In genomic region chr10:71748671-71749191, GRCh38 we compare ENCODE assay signal across 1 cellular context.
TF ChIP-seq lines count a peak whose summit lies in the region.

No MANE protein-coding gene starts in this region.

TF ChIP-seq in K562, 482 proteins besides CTCF, POLR2A, EP300 and RAD21 (continued from another document and continues in another):
- TF ChIP-seq, protein P1, sequence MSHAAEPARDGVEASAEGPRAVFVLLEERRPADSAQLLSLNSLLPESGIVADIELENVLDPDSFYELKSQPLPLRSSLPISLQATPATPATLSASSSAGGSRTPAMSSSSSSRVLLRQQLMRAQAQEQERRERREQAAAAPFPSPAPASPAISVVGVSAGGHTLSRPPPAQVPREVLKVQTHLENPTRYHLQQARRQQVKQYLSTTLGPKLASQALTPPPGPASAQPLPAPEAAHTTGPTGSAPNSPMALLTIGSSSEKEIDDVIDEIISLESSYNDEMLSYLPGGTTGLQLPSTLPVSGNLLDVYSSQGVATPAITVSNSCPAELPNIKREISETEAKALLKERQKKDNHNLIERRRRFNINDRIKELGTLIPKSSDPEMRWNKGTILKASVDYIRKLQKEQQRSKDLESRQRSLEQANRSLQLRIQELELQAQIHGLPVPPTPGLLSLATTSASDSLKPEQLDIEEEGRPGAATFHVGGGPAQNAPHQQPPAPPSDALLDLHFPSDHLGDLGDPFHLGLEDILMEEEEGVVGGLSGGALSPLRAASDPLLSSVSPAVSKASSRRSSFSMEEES (CRISPR knock-in tag; IDR thresholded peaks at IDR 0.05): no peak
- no peak for TF ChIP-seq ZNF121 (CRISPR knock-in tag; conservative IDR thresholded peaks at IDR 0.05)
- no peak for TF ChIP-seq ZNF140 (CRISPR knock-in tag; IDR thresholded peaks at IDR 0.05)
- no peak for TF ChIP-seq FOXK1 (CRISPR knock-in tag; IDR thresholded peaks at IDR 0.05; ENCODE audit: borderline replicate concordance)
- TF ChIP-seq, protein P2, sequence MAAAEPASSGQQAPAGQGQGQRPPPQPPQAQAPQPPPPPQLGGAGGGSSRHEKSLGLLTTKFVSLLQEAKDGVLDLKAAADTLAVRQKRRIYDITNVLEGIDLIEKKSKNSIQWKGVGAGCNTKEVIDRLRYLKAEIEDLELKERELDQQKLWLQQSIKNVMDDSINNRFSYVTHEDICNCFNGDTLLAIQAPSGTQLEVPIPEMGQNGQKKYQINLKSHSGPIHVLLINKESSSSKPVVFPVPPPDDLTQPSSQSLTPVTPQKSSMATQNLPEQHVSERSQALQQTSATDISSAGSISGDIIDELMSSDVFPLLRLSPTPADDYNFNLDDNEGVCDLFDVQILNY (CRISPR knock-in tag; IDR thresholded peaks at IDR 0.05): no peak
- no peak for TF ChIP-seq ZNF384 (IDR thresholded peaks at IDR 0.05; ENCODE audit: low read depth, low read length)
- no peak for TF ChIP-seq HBP1 (CRISPR knock-in tag; IDR thresholded peaks at IDR 0.05)
- no peak for TF ChIP-seq ZFPM2 (CRISPR knock-in tag; IDR thresholded peaks at IDR 0.05)
- TF ChIP-seq ZNF174 (CRISPR knock-in tag; IDR thresholded peaks at IDR 0.05): no peak
- TF ChIP-seq, protein P3, sequence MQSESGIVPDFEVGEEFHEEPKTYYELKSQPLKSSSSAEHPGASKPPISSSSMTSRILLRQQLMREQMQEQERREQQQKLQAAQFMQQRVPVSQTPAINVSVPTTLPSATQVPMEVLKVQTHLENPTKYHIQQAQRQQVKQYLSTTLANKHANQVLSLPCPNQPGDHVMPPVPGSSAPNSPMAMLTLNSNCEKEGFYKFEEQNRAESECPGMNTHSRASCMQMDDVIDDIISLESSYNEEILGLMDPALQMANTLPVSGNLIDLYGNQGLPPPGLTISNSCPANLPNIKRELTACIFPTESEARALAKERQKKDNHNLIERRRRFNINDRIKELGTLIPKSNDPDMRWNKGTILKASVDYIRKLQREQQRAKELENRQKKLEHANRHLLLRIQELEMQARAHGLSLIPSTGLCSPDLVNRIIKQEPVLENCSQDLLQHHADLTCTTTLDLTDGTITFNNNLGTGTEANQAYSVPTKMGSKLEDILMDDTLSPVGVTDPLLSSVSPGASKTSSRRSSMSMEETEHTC (IDR thresholded peaks at IDR 0.05): no peak
- no peak for TF ChIP-seq TBL1XR1 (IDR thresholded peaks at IDR 0.05; ENCODE audit: low read length in 2 of 2)
- no peak for TF ChIP-seq RBM39 (optimal IDR thresholded peaks at IDR 0.05; ENCODE audit: low read depth, low read length)
- TF ChIP-seq, protein P4, sequence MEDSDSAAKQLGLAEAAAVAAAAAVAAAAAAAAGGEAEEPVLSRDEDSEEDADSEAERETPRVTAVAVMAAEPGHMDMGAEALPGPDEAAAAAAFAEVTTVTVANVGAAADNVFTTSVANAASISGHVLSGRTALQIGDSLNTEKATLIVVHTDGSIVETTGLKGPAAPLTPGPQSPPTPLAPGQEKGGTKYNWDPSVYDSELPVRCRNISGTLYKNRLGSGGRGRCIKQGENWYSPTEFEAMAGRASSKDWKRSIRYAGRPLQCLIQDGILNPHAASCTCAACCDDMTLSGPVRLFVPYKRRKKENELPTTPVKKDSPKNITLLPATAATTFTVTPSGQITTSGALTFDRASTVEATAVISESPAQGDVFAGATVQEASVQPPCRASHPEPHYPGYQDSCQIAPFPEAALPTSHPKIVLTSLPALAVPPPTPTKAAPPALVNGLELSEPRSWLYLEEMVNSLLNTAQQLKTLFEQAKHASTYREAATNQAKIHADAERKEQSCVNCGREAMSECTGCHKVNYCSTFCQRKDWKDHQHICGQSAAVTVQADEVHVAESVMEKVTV (CRISPR knock-in tag; IDR thresholded peaks at IDR 0.05): no peak
- TF ChIP-seq SMAD4 (CRISPR knock-in tag; conservative IDR thresholded peaks at IDR 0.05): peak; percentile 89
- TF ChIP-seq ZNF695 (CRISPR knock-in tag; IDR thresholded peaks at IDR 0.05): no peak
- no peak for TF ChIP-seq TARDBP (IDR thresholded peaks at IDR 0.05)
- TF ChIP-seq MTA2 (IDR thresholded peaks at IDR 0.05; ENCODE audit: low read depth): no peak
- no peak for TF ChIP-seq IRF1 (CRISPR knock-in tag; IDR thresholded peaks at IDR 0.05; ENCODE audit: borderline replicate concordance)
- TF ChIP-seq ZBTB11 (CRISPR knock-in tag; IDR thresholded peaks at IDR 0.05): peak in 1 of 3 experiments; percentile 37; a peak in 1 of 6 replicates
- peak; percentile 29 for TF ChIP-seq ZNF584 (CRISPR knock-in tag; IDR thresholded peaks at IDR 0.05; ENCODE audit: low read depth)
- TF ChIP-seq U2AF2 (optimal IDR thresholded peaks at IDR 0.05; ENCODE audit: low read depth, low read length): no peak
- TF ChIP-seq FOXO4 (CRISPR knock-in tag; IDR thresholded peaks at IDR 0.05): no peak
- no peak for TF ChIP-seq SMARCC2 (IDR thresholded peaks at IDR 0.05; ENCODE audit: low read depth)
- no peak for TF ChIP-seq USF2 (CRISPR knock-in tag; IDR thresholded peaks at IDR 0.05)
- TF ChIP-seq ZC3H11A (IDR thresholded peaks at IDR 0.05; ENCODE audit: low read depth, low read length): no peak
- TF ChIP-seq DIDO1 (tag; IDR thresholded peaks at IDR 0.05; ENCODE audit: low read depth): no peak
- TF ChIP-seq ELF4 (CRISPR knock-in tag; IDR thresholded peaks at IDR 0.05): no peak
- TF ChIP-seq, protein P5, sequence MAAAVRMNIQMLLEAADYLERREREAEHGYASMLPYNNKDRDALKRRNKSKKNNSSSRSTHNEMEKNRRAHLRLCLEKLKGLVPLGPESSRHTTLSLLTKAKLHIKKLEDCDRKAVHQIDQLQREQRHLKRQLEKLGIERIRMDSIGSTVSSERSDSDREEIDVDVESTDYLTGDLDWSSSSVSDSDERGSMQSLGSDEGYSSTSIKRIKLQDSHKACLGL (CRISPR knock-in tag; IDR thresholded peaks at IDR 0.05; ENCODE audit: borderline replicate concordance, poor library complexity, severe bottlenecking): no peak
- TF ChIP-seq ZNF561 (CRISPR knock-in tag; conservative IDR thresholded peaks at IDR 0.05): no peak
- no peak for TF ChIP-seq MAFF (IDR thresholded peaks at IDR 0.05; ENCODE audit: low read length)
- TF ChIP-seq ZNF146 (CRISPR knock-in tag; IDR thresholded peaks at IDR 0.05; ENCODE audit: unreplicated experiment): no peak
- peak; percentile 56; the same call in 1 of the 2 replicates for TF ChIP-seq ZNF592 (IDR thresholded peaks at IDR 0.05)
- no peak for TF ChIP-seq ZNF124 (CRISPR knock-in tag; IDR thresholded peaks at IDR 0.05)
- TF ChIP-seq HDAC1 (IDR thresholded peaks at IDR 0.05): no peak
- TF ChIP-seq, protein P6, sequence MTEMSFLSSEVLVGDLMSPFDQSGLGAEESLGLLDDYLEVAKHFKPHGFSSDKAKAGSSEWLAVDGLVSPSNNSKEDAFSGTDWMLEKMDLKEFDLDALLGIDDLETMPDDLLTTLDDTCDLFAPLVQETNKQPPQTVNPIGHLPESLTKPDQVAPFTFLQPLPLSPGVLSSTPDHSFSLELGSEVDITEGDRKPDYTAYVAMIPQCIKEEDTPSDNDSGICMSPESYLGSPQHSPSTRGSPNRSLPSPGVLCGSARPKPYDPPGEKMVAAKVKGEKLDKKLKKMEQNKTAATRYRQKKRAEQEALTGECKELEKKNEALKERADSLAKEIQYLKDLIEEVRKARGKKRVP (CRISPR knock-in tag; IDR thresholded peaks at IDR 0.05): no peak; the same call in 1 of the 2 replicates
- no peak for TF ChIP-seq PYGO2 (tag; IDR thresholded peaks at IDR 0.05)
- TF ChIP-seq XRCC4 (IDR thresholded peaks at IDR 0.05; ENCODE audit: extremely low read depth, insufficient read depth, insufficient read length): no peak
- no peak for TF ChIP-seq FOSL1 (tag; conservative IDR thresholded peaks at IDR 0.05)
- TF ChIP-seq NR4A1 (CRISPR knock-in tag; IDR thresholded peaks at IDR 0.05): no peak
- TF ChIP-seq NR4A1 (tag; IDR thresholded peaks at IDR 0.05): no peak
- TF ChIP-seq ZNF57 (CRISPR knock-in tag; IDR thresholded peaks at IDR 0.05): peak; percentile 78; the same call in 1 of the 2 replicates
- no peak for TF ChIP-seq NR2C2 (CRISPR knock-in tag; IDR thresholded peaks at IDR 0.05)
- no peak for TF ChIP-seq NR2C2 (tag; IDR thresholded peaks at IDR 0.05)
